Comparison of ENCODE assay signal across 7 cellular contexts in genomic region chr1:121148489-121149190, GRCh38. TPM values are rescaled to one million over a fixed set of nuclear protein-coding genes. Genes with fewer than 3 reads are reported as not detected.
DNase-seq lines count a peak whose midpoint lies in the region; ATAC-seq and TF ChIP-seq lines count a peak whose summit lies in the region.
"Not testable (repeated sequence)": the region's sequence is repeated elsewhere in the genome, so short reads cannot be mapped to it uniquely, and the experiment has no call there.

No MANE protein-coding gene starts in this region.

- TF ChIP-seq CTCF in activated B cell treated with CpG ODN at 0.5 μM for 24 hours (IDR thresholded peaks at IDR 0.05); body of pancreas (IDR thresholded peaks at IDR 0.05): not testable (repeated sequence)

- not testable (repeated sequence) for H3K27ac Mint-ChIP-seq in activated B cell treated with CpG ODN at 0.5 μM for 24 hours; memory B cell; stimulated activated effector memory CD8-positive, alpha-beta T cell treated with anti-CD3 and anti-CD28 coated beads, Interleukin-12 subunit alpha, Interleukin-12 subunit beta, amount 100 ng/mL, for 72 hours

- H3K9me3 ChIP-seq in body of pancreas = not testable (repeated sequence)

- H3K36me3 Mint-ChIP-seq in activated B cell treated with CpG ODN at 0.5 μM for 24 hours (ENCODE audit: low read depth); memory B cell; stimulated activated effector memory CD8-positive, alpha-beta T cell treated with anti-CD3 and anti-CD28 coated beads, Interleukin-12 subunit alpha, Interleukin-12 subunit beta, amount 100 ng/mL, for 72 hours: not testable (repeated sequence)

- peak; percentile 61 for ATAC-seq in GM18867 (IDR thresholded peaks at IDR 0.05; ENCODE audit: unreplicated experiment)
- peak; percentile 41 for ATAC-seq in HG03565 (IDR thresholded peaks at IDR 0.05; ENCODE audit: unreplicated experiment)
- ATAC-seq in activated B cell treated with CpG ODN at 0.5 μM for 24 hours (ENCODE audit: low read depth) = peak; percentile 61
- peak; percentile 83 for ATAC-seq in body of pancreas
- peak; percentile 71 to 79 for ATAC-seq in left cardiac atrium
- ATAC-seq in memory B cell (ENCODE audit: low read depth) = peak; percentile 71
- ATAC-seq in stimulated activated effector memory CD8-positive, alpha-beta T cell treated with anti-CD3 and anti-CD28 coated beads, Interleukin-12 subunit alpha, Interleukin-12 subunit beta, amount 100 ng/mL, for 72 hours = peak; percentile 54

- not testable (repeated sequence) for H3K4me3 ChIP-seq in body of pancreas

- 0% methylated on average over 2 of the region's 9 CpGs for WGBS in body of pancreas, 2 donors

- H3K36me3 ChIP-seq in body of pancreas (replicated peaks in 1 of 2; ENCODE audit: insufficient read depth in 1 of 2, low read depth in 2 of 2) = not testable (repeated sequence)

- CTCF ChIA-PET in activated B cell treated with CpG ODN at 0.5 μM for 24 hours (lab: Charles Lee) = not testable (repeated sequence)

- intact Hi-C loops in activated B cell treated with CpG ODN at 0.5 μM for 24 hours (cut with micrococcal nuclease); body of pancreas (cut with DNase I); left cardiac atrium (cut with DNase I): not testable (repeated sequence)

- TF ChIP-seq POLR2A in body of pancreas (IDR thresholded peaks at IDR 0.05) = not testable (repeated sequence)

- DNase-seq in activated B cell treated with CpG ODN at 0.5 μM for 24 hours; body of pancreas; left cardiac atrium; memory B cell (ENCODE audit: low spot score in 2 of 2); stimulated activated effector memory CD8-positive, alpha-beta T cell treated with anti-CD3 and anti-CD28 coated beads, Interleukin-12 subunit alpha, Interleukin-12 subunit beta, amount 100 ng/mL, for 72 hours (ENCODE audit: low spot score in 2 of 2): not testable (repeated sequence)

- H3K27ac ChIP-seq in body of pancreas = not testable (repeated sequence)

- not testable (repeated sequence) for H3K4me1 ChIP-seq in body of pancreas

- H3K4me3 Mint-ChIP-seq in activated B cell treated with CpG ODN at 0.5 μM for 24 hours; memory B cell; stimulated activated effector memory CD8-positive, alpha-beta T cell treated with anti-CD3 and anti-CD28 coated beads, Interleukin-12 subunit alpha, Interleukin-12 subunit beta, amount 100 ng/mL, for 72 hours: not testable (repeated sequence)

- H3K9me3 Mint-ChIP-seq in activated B cell treated with CpG ODN at 0.5 μM for 24 hours; memory B cell; stimulated activated effector memory CD8-positive, alpha-beta T cell treated with anti-CD3 and anti-CD28 coated beads, Interleukin-12 subunit alpha, Interleukin-12 subunit beta, amount 100 ng/mL, for 72 hours: not testable (repeated sequence)

- POLR2A ChIA-PET in activated B cell treated with CpG ODN at 0.5 μM for 24 hours (lab: Charles Lee) = not testable (repeated sequence)

- H3K27me3 ChIP-seq in body of pancreas = not testable (repeated sequence)

- not testable (repeated sequence) for H3K4me1 Mint-ChIP-seq in activated B cell treated with CpG ODN at 0.5 μM for 24 hours; memory B cell; stimulated activated effector memory CD8-positive, alpha-beta T cell treated with anti-CD3 and anti-CD28 coated beads, Interleukin-12 subunit alpha, Interleukin-12 subunit beta, amount 100 ng/mL, for 72 hours

- not testable (repeated sequence) for H3K27me3 Mint-ChIP-seq in activated B cell treated with CpG ODN at 0.5 μM for 24 hours, memory B cell

RNA-seq across cellular contexts. Expression of gene FAM72B, which starts 35.5 kb away (rescaled TPM):
- total RNA-seq in activated B cell treated with CpG ODN at 0.5 μM for 24 hours (0.98 and 2.2 TPM in 2 replicates), body of pancreas (not detected), left cardiac atrium (under 1 TPM; 0.68 to 0.94 TPM)

RNA-seq across cellular contexts. Expression of gene SRGAP2C, which starts 36.1 kb away (rescaled TPM):
- 20.4 and 23.8 TPM in 2 replicates for total RNA-seq in activated B cell treated with CpG ODN at 0.5 μM for 24 hours
- total RNA-seq in body of pancreas = 1 to 10 TPM; 4.6 to 9.3 TPM
- 10 to 100 TPM; 16.9 to 21.8 TPM for total RNA-seq in left cardiac atrium
